8 cellular contexts compared by ENCODE assay signal in the genomic region with DNA sequence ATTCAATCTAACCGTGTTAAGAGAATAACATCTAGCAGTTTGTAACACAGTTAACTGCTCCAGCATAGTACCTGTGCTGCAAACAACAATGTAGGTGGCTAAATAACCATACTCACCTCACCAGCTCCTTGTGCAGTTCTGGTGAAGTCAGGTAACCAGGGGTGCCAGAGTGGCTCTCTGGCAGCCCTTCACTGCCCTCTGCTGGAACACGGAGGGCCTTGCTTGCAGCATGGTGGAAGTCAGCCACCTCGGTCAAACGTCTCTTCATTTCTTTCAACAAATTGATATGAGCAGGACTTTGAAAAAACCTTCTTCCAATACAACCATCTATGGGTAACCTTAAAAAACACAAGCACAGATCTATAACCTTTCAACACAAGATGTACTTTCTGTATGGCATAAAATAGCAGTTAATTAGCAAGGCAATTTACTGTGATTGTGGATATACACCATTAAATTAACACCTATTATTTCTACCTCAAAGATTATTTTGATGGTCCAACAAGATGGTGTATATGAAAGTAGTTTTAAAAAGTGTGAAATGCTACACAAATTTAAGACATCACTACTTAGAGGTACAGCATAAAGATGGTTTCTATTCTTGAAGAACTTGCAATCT.
DNase-seq lines count a peak whose midpoint lies in the region; FAIRE-seq and TF ChIP-seq lines count a peak whose summit lies in the region.

No MANE protein-coding gene starts in this region.

- no peaks in the 10 kb centered on the region for H3K27me3 ChIP-seq in KMS-11 (ENCODE audit: insufficient read depth, low read depth)

- no peaks in the 10 kb centered on the region for H3K4me1 ChIP-seq in KMS-11 (ENCODE audit: low read depth, poor library complexity, severe bottlenecking)

- no peaks in the 10 kb centered on the region for H3K79me2 ChIP-seq in KMS-11 (ENCODE audit: insufficient read depth, low read depth)

- H3K36me3 ChIP-seq in KMS-11 (ENCODE audit: insufficient read depth) = peaks cover 5% of the 10 kb centered on the region; the same call in 1 of the 2 replicates

- H3K27ac ChIP-seq in KMS-11 = no peak overlapping the region

- peak; percentile 97 for TF ChIP-seq CTCF in KMS-11 (conservative IDR thresholded peaks at IDR 0.05; ENCODE audit: low read depth, low read length)

- H3K4me2 ChIP-seq in KMS-11 = no peak overlapping the region

- H4K20me1 ChIP-seq in KMS-11 (ENCODE audit: insufficient read depth) = no peaks in the 10 kb centered on the region

- DNase-seq in AML-193 (lab: John Stamatoyannopoulos, UW) (peak; percentile 32 to 39), GM19239 (ENCODE audit: insufficient read length, low spot score) (peak; percentile 47), T-helper 2 cell (peak; percentile 13 to 68 (median 41)), amniotic epithelial cell (ENCODE audit: low read depth) (peak; percentile 35), inferior parietal cortex (ENCODE audit: extremely low spot score) (peak; percentile 12), T1000 (lab: John Stamatoyannopoulos, UW) (no peak)
- DNase-seq in stimulated activated CD4-positive, alpha-beta T cell treated with anti-CD3 and anti-CD28 coated beads, Interleukin-2, amount 100 ng/mL, for 4 hours (ENCODE audit: low read depth) = peak; percentile 45

- peak; percentile 89 for FAIRE-seq in GM19239 (lab: Jason Lieb, UNC)

- H2AFZ ChIP-seq in KMS-11 (ENCODE audit: low read depth) = no peak overlapping the region

- no peak overlapping the region for H3K4me3 ChIP-seq in KMS-11 (IDR thresholded peaks at IDR 0.05; ENCODE audit: insufficient read depth, low read depth, low read length)

- H3K9ac ChIP-seq in KMS-11 = no peak overlapping the region
